ENCODE assay signal across 1 cellular context in genomic region chr6:164505425-164505824, GRCh38.
TF ChIP-seq lines count a peak whose summit lies in the region.

No MANE protein-coding gene starts in this region.

TF ChIP-seq in GM12878, 131 proteins besides CTCF, POLR2A, EP300 and RAD21 (continued from another document):
- TF ChIP-seq, protein P1, sequence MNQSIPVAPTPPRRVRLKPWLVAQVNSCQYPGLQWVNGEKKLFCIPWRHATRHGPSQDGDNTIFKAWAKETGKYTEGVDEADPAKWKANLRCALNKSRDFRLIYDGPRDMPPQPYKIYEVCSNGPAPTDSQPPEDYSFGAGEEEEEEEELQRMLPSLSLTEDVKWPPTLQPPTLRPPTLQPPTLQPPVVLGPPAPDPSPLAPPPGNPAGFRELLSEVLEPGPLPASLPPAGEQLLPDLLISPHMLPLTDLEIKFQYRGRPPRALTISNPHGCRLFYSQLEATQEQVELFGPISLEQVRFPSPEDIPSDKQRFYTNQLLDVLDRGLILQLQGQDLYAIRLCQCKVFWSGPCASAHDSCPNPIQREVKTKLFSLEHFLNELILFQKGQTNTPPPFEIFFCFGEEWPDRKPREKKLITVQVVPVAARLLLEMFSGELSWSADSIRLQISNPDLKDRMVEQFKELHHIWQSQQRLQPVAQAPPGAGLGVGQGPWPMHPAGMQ (IDR thresholded peaks at IDR 0.05; ENCODE audit: borderline replicate concordance) = no peak
- no peak for TF ChIP-seq ZNF622 (IDR thresholded peaks at IDR 0.05)
- no peak for TF ChIP-seq TBL1XR1 (IDR thresholded peaks at IDR 0.05; ENCODE audit: low read depth, low read length)
- no peak for TF ChIP-seq ZBTB33 (IDR thresholded peaks at IDR 0.05)
- TF ChIP-seq PBX3 (IDR thresholded peaks at IDR 0.05; ENCODE audit: insufficient replicate concordance, low read depth, low read length) = no peak
- TF ChIP-seq SRF (IDR thresholded peaks at IDR 0.05; ENCODE audit: low read depth in 2 of 2, low read length in 2 of 2) = no peak
- TF ChIP-seq ASH2L (IDR thresholded peaks at IDR 0.05; ENCODE audit: borderline replicate concordance, low read depth) = no peak
- TF ChIP-seq ZSCAN29 (IDR thresholded peaks at IDR 0.05) = no peak
- TF ChIP-seq CEBPB (IDR thresholded peaks at IDR 0.05; ENCODE audit: borderline replicate concordance in 1 of 2, low read depth in 2 of 2, low read length in 2 of 2) = no peak
- TF ChIP-seq, protein P2, sequence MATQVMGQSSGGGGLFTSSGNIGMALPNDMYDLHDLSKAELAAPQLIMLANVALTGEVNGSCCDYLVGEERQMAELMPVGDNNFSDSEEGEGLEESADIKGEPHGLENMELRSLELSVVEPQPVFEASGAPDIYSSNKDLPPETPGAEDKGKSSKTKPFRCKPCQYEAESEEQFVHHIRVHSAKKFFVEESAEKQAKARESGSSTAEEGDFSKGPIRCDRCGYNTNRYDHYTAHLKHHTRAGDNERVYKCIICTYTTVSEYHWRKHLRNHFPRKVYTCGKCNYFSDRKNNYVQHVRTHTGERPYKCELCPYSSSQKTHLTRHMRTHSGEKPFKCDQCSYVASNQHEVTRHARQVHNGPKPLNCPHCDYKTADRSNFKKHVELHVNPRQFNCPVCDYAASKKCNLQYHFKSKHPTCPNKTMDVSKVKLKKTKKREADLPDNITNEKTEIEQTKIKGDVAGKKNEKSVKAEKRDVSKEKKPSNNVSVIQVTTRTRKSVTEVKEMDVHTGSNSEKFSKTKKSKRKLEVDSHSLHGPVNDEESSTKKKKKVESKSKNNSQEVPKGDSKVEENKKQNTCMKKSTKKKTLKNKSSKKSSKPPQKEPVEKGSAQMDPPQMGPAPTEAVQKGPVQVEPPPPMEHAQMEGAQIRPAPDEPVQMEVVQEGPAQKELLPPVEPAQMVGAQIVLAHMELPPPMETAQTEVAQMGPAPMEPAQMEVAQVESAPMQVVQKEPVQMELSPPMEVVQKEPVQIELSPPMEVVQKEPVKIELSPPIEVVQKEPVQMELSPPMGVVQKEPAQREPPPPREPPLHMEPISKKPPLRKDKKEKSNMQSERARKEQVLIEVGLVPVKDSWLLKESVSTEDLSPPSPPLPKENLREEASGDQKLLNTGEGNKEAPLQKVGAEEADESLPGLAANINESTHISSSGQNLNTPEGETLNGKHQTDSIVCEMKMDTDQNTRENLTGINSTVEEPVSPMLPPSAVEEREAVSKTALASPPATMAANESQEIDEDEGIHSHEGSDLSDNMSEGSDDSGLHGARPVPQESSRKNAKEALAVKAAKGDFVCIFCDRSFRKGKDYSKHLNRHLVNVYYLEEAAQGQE (IDR thresholded peaks at IDR 0.05; ENCODE audit: low read depth, low read length) = no peak
- TF ChIP-seq WRNIP1 (IDR thresholded peaks at IDR 0.05; ENCODE audit: borderline replicate concordance, low read depth, low read length) = no peak
- 0 out of 2 replicates have a peak, but pooled peaks have one; percentile 9 for TF ChIP-seq CREM (IDR thresholded peaks at IDR 0.05; ENCODE audit: low read depth)
- peak; percentile 85 for TF ChIP-seq JUNB (IDR thresholded peaks at IDR 0.05)
- no peak for TF ChIP-seq HDAC6 (IDR thresholded peaks at IDR 0.05; ENCODE audit: unreplicated experiment)
- TF ChIP-seq CEBPZ (IDR thresholded peaks at IDR 0.05; ENCODE audit: low read depth, low read length) = no peak
- no peak for TF ChIP-seq SMAD1 (IDR thresholded peaks at IDR 0.05; ENCODE audit: low read depth, partially characterized antibody)
- peak; percentile 52; the same call in 1 of the 2 replicates for TF ChIP-seq BCL11A (IDR thresholded peaks at IDR 0.05; ENCODE audit: low read depth, low read length)
